1 cellular context compared by ENCODE assay signal in the genomic region with DNA sequence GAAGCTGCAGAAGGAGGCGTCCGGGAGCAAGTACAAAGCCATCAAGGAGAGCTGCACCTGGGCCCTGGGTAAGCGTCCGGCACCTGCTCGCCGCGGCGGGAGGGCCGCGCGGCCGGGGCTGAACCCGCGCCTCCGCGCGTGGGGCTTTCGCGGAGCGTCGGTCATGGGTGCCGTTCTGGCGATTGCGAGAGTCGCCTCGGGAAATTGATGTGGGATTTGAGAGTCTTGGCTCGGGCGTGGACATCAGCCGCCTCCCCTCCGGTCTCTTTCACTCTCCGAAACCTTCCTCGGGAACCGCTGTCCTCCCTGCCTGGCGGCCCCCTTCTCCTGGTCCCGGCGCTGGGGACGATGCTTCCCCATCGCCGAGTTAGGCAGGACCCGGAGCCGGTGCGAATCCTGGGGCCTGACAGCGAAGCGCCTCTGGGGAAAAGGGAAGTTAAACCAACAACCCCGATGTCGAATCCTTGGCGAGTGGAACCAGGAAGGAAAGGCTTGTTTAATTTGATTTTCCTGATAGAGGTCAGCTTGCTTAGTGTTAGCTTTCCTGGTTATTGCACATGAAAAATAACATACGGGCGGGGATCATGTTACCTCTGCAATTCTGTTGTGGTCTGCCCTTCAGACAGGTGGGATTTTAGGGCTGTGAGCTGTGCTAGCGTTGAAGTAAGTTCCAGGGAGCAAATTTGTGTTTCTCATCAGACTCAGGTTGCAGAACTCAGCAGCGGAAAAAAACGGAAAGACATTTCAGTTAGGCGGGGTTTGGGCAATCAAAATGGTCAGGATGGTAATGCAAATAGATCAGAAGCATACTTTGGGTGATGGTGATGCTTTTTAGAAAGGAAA.
A peak's percentile ranks its signal among the peaks of the same experiment; 100 is the strongest.
TF ChIP-seq lines count a peak whose summit lies in the region.

No MANE protein-coding gene starts in this region.

TF ChIP-seq in HepG2, 621 proteins besides CTCF, POLR2A, EP300 and RAD21 (continued from another document and continues in another):
- TF ChIP-seq, protein P1, sequence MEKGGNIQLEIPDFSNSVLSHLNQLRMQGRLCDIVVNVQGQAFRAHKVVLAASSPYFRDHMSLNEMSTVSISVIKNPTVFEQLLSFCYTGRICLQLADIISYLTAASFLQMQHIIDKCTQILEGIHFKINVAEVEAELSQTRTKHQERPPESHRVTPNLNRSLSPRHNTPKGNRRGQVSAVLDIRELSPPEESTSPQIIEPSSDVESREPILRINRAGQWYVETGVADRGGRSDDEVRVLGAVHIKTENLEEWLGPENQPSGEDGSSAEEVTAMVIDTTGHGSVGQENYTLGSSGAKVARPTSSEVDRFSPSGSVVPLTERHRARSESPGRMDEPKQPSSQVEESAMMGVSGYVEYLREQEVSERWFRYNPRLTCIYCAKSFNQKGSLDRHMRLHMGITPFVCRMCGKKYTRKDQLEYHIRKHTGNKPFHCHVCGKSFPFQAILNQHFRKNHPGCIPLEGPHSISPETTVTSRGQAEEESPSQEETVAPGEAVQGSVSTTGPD (CRISPR knock-in tag; IDR thresholded peaks at IDR 0.05) = no peak
- TF ChIP-seq TEAD3 (CRISPR knock-in tag; optimal IDR thresholded peaks at IDR 0.05; ENCODE audit: borderline replicate concordance) (no peak), ZNF30 (CRISPR knock-in tag; IDR thresholded peaks at IDR 0.05) (no peak), ELF3 (CRISPR knock-in tag; IDR thresholded peaks at IDR 0.05) (no peak; the same call in 1 of the 2 replicates), NFYB (CRISPR knock-in tag; IDR thresholded peaks at IDR 0.05) (no peak), ATAD3A (CRISPR knock-in tag; IDR thresholded peaks at IDR 0.05) (no peak), ZMYM4 (CRISPR knock-in tag; IDR thresholded peaks at IDR 0.05) (no peak), ZSCAN22 (CRISPR knock-in tag; IDR thresholded peaks at IDR 0.05) (no peak), ZNF121 (CRISPR knock-in tag; IDR thresholded peaks at IDR 0.05) (no peak), HMGA1 (CRISPR knock-in tag; conservative IDR thresholded peaks at IDR 0.05) (no peak), MAZ (IDR thresholded peaks at IDR 0.05; ENCODE audit: borderline replicate concordance, low read depth, low read length) (no peak), MAZ (CRISPR knock-in tag; IDR thresholded peaks at IDR 0.05; ENCODE audit: low read depth) (no peak), CREM (IDR thresholded peaks at IDR 0.05) (no peak), CREM (CRISPR knock-in tag; IDR thresholded peaks at IDR 0.05) (no peak), SP5 (CRISPR knock-in tag; IDR thresholded peaks at IDR 0.05; ENCODE audit: borderline replicate concordance, low read depth) (no peak), POGK (CRISPR knock-in tag; conservative IDR thresholded peaks at IDR 0.05) (no peak), ARNTL (CRISPR knock-in tag; IDR thresholded peaks at IDR 0.05) (no peak; the same call in 1 of the 2 replicates), ZNF24 (IDR thresholded peaks at IDR 0.05) (no peak), ZNF839 (CRISPR knock-in tag; IDR thresholded peaks at IDR 0.05; ENCODE audit: borderline replicate concordance) (no peak), CHCHD3 (CRISPR knock-in tag; IDR thresholded peaks at IDR 0.05) (no peak), HNF1A (IDR thresholded peaks at IDR 0.05; ENCODE audit: low read depth) (no peak), HNF1A (CRISPR knock-in tag; IDR thresholded peaks at IDR 0.05; ENCODE audit: borderline replicate concordance) (no peak), ZNF224 (CRISPR knock-in tag; IDR thresholded peaks at IDR 0.05) (0 out of 2 replicates have a peak, but pooled peaks have one; percentile 17), SMC3 (IDR thresholded peaks at IDR 0.05; ENCODE audit: low read length) (no peak), ZKSCAN5 (CRISPR knock-in tag; IDR thresholded peaks at IDR 0.05) (no peak), JDP2 (CRISPR knock-in tag; IDR thresholded peaks at IDR 0.05; ENCODE audit: borderline replicate concordance) (no peak), STAT5B (CRISPR knock-in tag; IDR thresholded peaks at IDR 0.05) (no peak), MTA3 (CRISPR knock-in tag; IDR thresholded peaks at IDR 0.05) (no peak), MBNL3 (CRISPR knock-in tag; conservative IDR thresholded peaks at IDR 0.05) (no peak), CHD2 (IDR thresholded peaks at IDR 0.05; ENCODE audit: low read depth, low read length) (no peak), AGO1 (IDR thresholded peaks at IDR 0.05; ENCODE audit: low read depth, low read length, poor library complexity, severe bottlenecking) (no peak), BRD4 (CRISPR knock-in tag; IDR thresholded peaks at IDR 0.05) (no peak; the same call in 1 of the 2 replicates), KLF15 (CRISPR knock-in tag; IDR thresholded peaks at IDR 0.05; ENCODE audit: borderline replicate concordance) (no peak), ZNF549 (CRISPR knock-in tag; IDR thresholded peaks at IDR 0.05) (no peak), ZBTB7B (CRISPR knock-in tag; IDR thresholded peaks at IDR 0.05) (peak; percentile 28; the same call in 1 of the 2 replicates), GATAD2A (CRISPR knock-in tag; IDR thresholded peaks at IDR 0.05) (no peak)
- TF ChIP-seq, protein P2, sequence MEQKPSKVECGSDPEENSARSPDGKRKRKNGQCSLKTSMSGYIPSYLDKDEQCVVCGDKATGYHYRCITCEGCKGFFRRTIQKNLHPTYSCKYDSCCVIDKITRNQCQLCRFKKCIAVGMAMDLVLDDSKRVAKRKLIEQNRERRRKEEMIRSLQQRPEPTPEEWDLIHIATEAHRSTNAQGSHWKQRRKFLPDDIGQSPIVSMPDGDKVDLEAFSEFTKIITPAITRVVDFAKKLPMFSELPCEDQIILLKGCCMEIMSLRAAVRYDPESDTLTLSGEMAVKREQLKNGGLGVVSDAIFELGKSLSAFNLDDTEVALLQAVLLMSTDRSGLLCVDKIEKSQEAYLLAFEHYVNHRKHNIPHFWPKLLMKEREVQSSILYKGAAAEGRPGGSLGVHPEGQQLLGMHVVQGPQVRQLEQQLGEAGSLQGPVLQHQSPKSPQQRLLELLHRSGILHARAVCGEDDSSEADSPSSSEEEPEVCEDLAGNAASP (CRISPR knock-in tag; IDR thresholded peaks at IDR 0.05; ENCODE audit: borderline replicate concordance) = no peak
- TF ChIP-seq, protein P3, sequence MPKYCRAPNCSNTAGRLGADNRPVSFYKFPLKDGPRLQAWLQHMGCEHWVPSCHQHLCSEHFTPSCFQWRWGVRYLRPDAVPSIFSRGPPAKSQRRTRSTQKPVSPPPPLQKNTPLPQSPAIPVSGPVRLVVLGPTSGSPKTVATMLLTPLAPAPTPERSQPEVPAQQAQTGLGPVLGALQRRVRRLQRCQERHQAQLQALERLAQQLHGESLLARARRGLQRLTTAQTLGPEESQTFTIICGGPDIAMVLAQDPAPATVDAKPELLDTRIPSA (CRISPR knock-in tag; IDR thresholded peaks at IDR 0.05; ENCODE audit: borderline replicate concordance) = no peak
- TF ChIP-seq, protein P4, sequence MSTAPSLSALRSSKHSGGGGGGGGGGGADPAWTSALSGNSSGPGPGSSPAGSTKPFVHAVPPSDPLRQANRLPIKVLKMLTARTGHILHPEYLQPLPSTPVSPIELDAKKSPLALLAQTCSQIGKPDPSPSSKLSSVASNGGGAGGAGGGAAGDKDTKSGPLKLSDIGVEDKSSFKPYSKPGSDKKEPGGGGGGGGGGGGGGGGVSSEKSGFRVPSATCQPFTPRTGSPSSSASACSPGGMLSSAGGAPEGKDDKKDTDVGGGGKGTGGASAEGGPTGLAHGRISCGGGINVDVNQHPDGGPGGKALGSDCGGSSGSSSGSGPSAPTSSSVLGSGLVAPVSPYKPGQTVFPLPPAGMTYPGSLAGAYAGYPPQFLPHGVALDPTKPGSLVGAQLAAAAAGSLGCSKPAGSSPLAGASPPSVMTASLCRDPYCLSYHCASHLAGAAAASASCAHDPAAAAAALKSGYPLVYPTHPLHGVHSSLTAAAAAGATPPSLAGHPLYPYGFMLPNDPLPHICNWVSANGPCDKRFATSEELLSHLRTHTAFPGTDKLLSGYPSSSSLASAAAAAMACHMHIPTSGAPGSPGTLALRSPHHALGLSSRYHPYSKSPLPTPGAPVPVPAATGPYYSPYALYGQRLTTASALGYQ (CRISPR knock-in tag; IDR thresholded peaks at IDR 0.05) = peak; percentile 62; the same call in 1 of the 2 replicates
- TF ChIP-seq, protein P5, sequence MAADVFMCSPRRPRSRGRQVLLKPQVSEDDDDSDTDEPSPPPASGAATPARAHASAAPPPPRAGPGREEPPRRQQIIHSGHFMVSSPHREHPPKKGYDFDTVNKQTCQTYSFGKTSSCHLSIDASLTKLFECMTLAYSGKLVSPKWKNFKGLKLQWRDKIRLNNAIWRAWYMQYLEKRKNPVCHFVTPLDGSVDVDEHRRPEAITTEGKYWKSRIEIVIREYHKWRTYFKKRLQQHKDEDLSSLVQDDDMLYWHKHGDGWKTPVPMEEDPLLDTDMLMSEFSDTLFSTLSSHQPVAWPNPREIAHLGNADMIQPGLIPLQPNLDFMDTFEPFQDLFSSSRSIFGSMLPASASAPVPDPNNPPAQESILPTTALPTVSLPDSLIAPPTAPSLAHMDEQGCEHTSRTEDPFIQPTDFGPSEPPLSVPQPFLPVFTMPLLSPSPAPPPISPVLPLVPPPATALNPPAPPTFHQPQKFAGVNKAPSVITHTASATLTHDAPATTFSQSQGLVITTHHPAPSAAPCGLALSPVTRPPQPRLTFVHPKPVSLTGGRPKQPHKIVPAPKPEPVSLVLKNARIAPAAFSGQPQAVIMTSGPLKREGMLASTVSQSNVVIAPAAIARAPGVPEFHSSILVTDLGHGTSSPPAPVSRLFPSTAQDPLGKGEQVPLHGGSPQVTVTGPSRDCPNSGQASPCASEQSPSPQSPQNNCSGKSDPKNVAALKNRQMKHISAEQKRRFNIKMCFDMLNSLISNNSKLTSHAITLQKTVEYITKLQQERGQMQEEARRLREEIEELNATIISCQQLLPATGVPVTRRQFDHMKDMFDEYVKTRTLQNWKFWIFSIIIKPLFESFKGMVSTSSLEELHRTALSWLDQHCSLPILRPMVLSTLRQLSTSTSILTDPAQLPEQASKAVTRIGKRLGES (CRISPR knock-in tag; IDR thresholded peaks at IDR 0.05; ENCODE audit: borderline replicate concordance) = peak; percentile 30; the same call in 1 of the 2 replicates
- TF ChIP-seq, protein P6, sequence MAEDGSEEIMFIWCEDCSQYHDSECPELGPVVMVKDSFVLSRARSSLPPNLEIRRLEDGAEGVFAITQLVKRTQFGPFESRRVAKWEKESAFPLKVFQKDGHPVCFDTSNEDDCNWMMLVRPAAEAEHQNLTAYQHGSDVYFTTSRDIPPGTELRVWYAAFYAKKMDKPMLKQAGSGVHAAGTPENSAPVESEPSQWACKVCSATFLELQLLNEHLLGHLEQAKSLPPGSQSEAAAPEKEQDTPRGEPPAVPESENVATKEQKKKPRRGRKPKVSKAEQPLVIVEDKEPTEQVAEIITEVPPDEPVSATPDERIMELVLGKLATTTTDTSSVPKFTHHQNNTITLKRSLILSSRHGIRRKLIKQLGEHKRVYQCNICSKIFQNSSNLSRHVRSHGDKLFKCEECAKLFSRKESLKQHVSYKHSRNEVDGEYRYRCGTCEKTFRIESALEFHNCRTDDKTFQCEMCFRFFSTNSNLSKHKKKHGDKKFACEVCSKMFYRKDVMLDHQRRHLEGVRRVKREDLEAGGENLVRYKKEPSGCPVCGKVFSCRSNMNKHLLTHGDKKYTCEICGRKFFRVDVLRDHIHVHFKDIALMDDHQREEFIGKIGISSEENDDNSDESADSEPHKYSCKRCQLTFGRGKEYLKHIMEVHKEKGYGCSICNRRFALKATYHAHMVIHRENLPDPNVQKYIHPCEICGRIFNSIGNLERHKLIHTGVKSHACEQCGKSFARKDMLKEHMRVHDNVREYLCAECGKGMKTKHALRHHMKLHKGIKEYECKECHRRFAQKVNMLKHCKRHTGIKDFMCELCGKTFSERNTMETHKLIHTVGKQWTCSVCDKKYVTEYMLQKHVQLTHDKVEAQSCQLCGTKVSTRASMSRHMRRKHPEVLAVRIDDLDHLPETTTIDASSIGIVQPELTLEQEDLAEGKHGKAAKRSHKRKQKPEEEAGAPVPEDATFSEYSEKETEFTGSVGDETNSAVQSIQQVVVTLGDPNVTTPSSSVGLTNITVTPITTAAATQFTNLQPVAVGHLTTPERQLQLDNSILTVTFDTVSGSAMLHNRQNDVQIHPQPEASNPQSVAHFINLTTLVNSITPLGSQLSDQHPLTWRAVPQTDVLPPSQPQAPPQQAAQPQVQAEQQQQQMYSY (CRISPR knock-in tag; IDR thresholded peaks at IDR 0.05) = 0 out of 2 replicates have a peak, but pooled peaks have one; percentile 51
